Comparison of ENCODE assay signal across 25 cellular contexts in genomic region chr18:53115876-53116585, GRCh38.
DNase-seq lines count a peak whose midpoint lies in the region; ATAC-seq and TF ChIP-seq lines count a peak whose summit lies in the region.
"Had no signal": no experiment of that assay in that cellular context is flagged by ENCODE, and none has a peak within 500 bp of the region (broad histone marks: within the 10 kb centered on the region; RNA-seq: fewer than 3 reads in every experiment).

No MANE protein-coding gene starts in this region.

- H3K9me2 ChIP-seq in PC-3 (replicated peaks; ENCODE audit: low read length), result no peaks in the 10 kb centered on the region
- H3K9me2 ChIP-seq in hepatocyte (replicated peaks; ENCODE audit: insufficient read depth), result no peaks in the 10 kb centered on the region

- peak overlapping the region; percentile 62 for H3K4me3 Mint-ChIP-seq in MCF 10A (ENCODE audit: unreplicated experiment)
- H3K4me3 Mint-ChIP-seq: activated CD8-positive, alpha-beta T cell treated with anti-CD3 and anti-CD28 coated beads for 36 hours; activated naive CD8-positive, alpha-beta T cell treated with anti-CD3 and anti-CD28 coated beads, Interleukin-2, amount 50 U/mL, for 24 hours; B cell; neural progenitor cell had no signal

- H3K79me2 ChIP-seq in mammary epithelial cell (ENCODE audit: insufficient read depth, low read length) (no peaks in the 10 kb centered on the region), PC-3 (ENCODE audit: low read length) (no peaks in the 10 kb centered on the region), hepatocyte (no peaks in the 10 kb centered on the region)

- H3K36me3 ChIP-seq in mammary epithelial cell (ENCODE audit: insufficient read depth, low read length), result no peaks in the 10 kb centered on the region
- no peaks in the 10 kb centered on the region for H3K36me3 ChIP-seq in PC-3 (ENCODE audit: low read depth, low read length)
- H3K36me3 ChIP-seq in esophagus squamous epithelium, result no peaks in the 10 kb centered on the region
- H3K36me3 ChIP-seq in stomach, result no peaks in the 10 kb centered on the region
- no peaks in the 10 kb centered on the region for H3K36me3 ChIP-seq in hepatocyte (replicated peaks; ENCODE audit: insufficient read depth, low read depth)
- H3K36me3 ChIP-seq: neural progenitor cell had no signal

- H3K4me3 ChIP-seq in mammary epithelial cell (replicated peaks in 1 of 3; ENCODE audit: insufficient read depth in 1 of 3, low read depth in 2 of 3, low read length in 3 of 3) (no peak overlapping the region), PC-3 (ENCODE audit: low read length) (0 out of 2 replicates have a peak overlapping the region, but pooled peaks have one; percentile 40), esophagus squamous epithelium (peak overlapping the region in 3 of 4 donors; percentile 15 to 39 (median 23)), stomach (peak overlapping the region in 3 of 4 donors; percentile 4 to 35 (median 13)), hepatocyte (no peak overlapping the region)
- H3K4me3 ChIP-seq: mucosa of descending colon, neural progenitor cell had no signal

- no peak for TF ChIP-seq EP300 in stomach (IDR thresholded peaks at IDR 0.05)

- POLR2A ChIA-PET in MCF 10A (lab: Yijun Ruan, JAX), result no interaction called here
- POLR2A ChIA-PET in PC-3 (lab: Charles Lee; ENCODE audit: unreplicated experiment), result no interaction called here

- in situ Hi-C loops in mammary epithelial cell (cut with MboI; ENCODE audit: low sequenced_read_pairs in 2 of 2), result no loop called here

- no peaks in the 10 kb centered on the region for H3K4me1 ChIP-seq in mammary epithelial cell (ENCODE audit: insufficient read depth, low read length)
- H3K4me1 ChIP-seq in PC-3 (ENCODE audit: insufficient read depth, low read length), result no peaks in the 10 kb centered on the region
- no peaks in the 10 kb centered on the region for H3K4me1 ChIP-seq in esophagus squamous epithelium
- no peaks in the 10 kb centered on the region for H3K4me1 ChIP-seq in stomach
- no peaks in the 10 kb centered on the region for H3K4me1 ChIP-seq in hepatocyte (ENCODE audit: insufficient read depth)

- H3K27ac Mint-ChIP-seq in MCF 10A (ENCODE audit: low read depth, unreplicated experiment), result peak overlapping the region; percentile 19
- H3K27ac Mint-ChIP-seq: activated CD8-positive, alpha-beta T cell treated with anti-CD3 and anti-CD28 coated beads for 36 hours; activated naive CD8-positive, alpha-beta T cell treated with anti-CD3 and anti-CD28 coated beads, Interleukin-2, amount 50 U/mL, for 24 hours; B cell; neural progenitor cell; progenitor cell of endocrine pancreas had no signal

- H3K27me3 ChIP-seq in mammary epithelial cell (ENCODE audit: insufficient read depth, low read length) (no peaks in the 10 kb centered on the region), PC-3 (ENCODE audit: low read length) (no peaks in the 10 kb centered on the region), esophagus squamous epithelium (no peaks in the 10 kb centered on the region), stomach (no peaks in the 10 kb centered on the region), hepatocyte (no peaks in the 10 kb centered on the region)
- H3K27me3 ChIP-seq: neural progenitor cell had no signal

- peaks cover 3% of the 10 kb centered on the region for H3K9me3 ChIP-seq in mammary epithelial cell (replicated peaks; ENCODE audit: insufficient read depth, low read length)
- H3K9me3 ChIP-seq in PC-3 (ENCODE audit: low read length), result no peaks in the 10 kb centered on the region
- no peaks in the 10 kb centered on the region for H3K9me3 ChIP-seq in esophagus squamous epithelium
- H3K9me3 ChIP-seq in stomach, result no peaks in the 10 kb centered on the region
- no peaks in the 10 kb centered on the region for H3K9me3 ChIP-seq in hepatocyte (ENCODE audit: low read depth)
- H3K9me3 ChIP-seq: mucosa of descending colon had no signal

- dilution Hi-C loops in mammary epithelial cell (cut with HindIII; ENCODE audit: low sequenced_read_pairs), result no loop called here

- H3K9me3 Mint-ChIP-seq in MCF 10A (ENCODE audit: unreplicated experiment), result no peaks in the 10 kb centered on the region
- H3K9me3 Mint-ChIP-seq: activated CD8-positive, alpha-beta T cell treated with anti-CD3 and anti-CD28 coated beads for 36 hours had no signal

- H3K27ac ChIP-seq in mammary epithelial cell (ENCODE audit: insufficient read depth, low read depth, low read length) (no peak overlapping the region), PC-3 (ENCODE audit: low read length) (no peak overlapping the region), esophagus squamous epithelium (no peak overlapping the region), stomach (no peak overlapping the region), hepatocyte (no peak overlapping the region)
- H3K27ac ChIP-seq: neural progenitor cell had no signal

- H2AFZ ChIP-seq in mammary epithelial cell (ENCODE audit: low read depth, low read length) (no peak overlapping the region), PC-3 (ENCODE audit: low read length) (no peak overlapping the region), hepatocyte (no peak overlapping the region)
- H2AFZ ChIP-seq: neural progenitor cell had no signal

- ATAC-seq in PC-3 (no peak), GM19467 (IDR thresholded peaks at IDR 0.05; ENCODE audit: unreplicated experiment) (no peak)
- ATAC-seq: activated CD8-positive, alpha-beta T cell treated with anti-CD3 and anti-CD28 coated beads for 36 hours; activated naive CD8-positive, alpha-beta T cell treated with anti-CD3 and anti-CD28 coated beads, Interleukin-2, amount 50 U/mL, for 24 hours; mucosa of descending colon had no signal

- no peak overlapping the region for H3K9ac ChIP-seq in mammary epithelial cell (ENCODE audit: insufficient read depth, low read length)
- H3K9ac ChIP-seq in PC-3 (ENCODE audit: low read length), result no peak overlapping the region
- H3K9ac ChIP-seq: neural progenitor cell had no signal

- CTCF ChIA-PET in MCF 10A (lab: Yijun Ruan, JAX), result no interaction called here
- CTCF ChIA-PET in mammary epithelial cell (lab: Charles Lee; ENCODE audit: low non-redundant PET), result no interaction called here
- CTCF ChIA-PET in PC-3 (lab: Charles Lee), result no interaction called here

- DNase-seq in MCF 10A (ENCODE audit: unreplicated experiment) (peak; percentile 6), mammary epithelial cell (no peak), PC-3 (no peak), esophagus squamous epithelium (lab: John Stamatoyannopoulos, UW) (no peak), stomach (no peak), DMS79 (lab: John Stamatoyannopoulos, UW) (no peak), hepatocyte (ENCODE audit: low spot score) (no peak)
- DNase-seq: 8988T; activated CD4-positive, alpha-beta T cell treated with anti-CD3 and anti-CD28 coated beads for 1 hour; activated CD8-positive, alpha-beta T cell treated with anti-CD3 and anti-CD28 coated beads for 36 hours; activated effector memory CD4-positive, alpha-beta T cell treated with Interleukin-2 at 50 U/mL for 16 hours; activated naive CD8-positive, alpha-beta T cell treated with anti-CD3 and anti-CD28 coated beads, Interleukin-2, amount 50 U/mL, for 24 hours; effector memory CD4-positive, alpha-beta T cell; erythroblast; foreskin melanocyte; hypothalamus; mucosa of descending colon; NCI-H1105; NCI-H1930; NCI-H2227 treated with DMSO at 0.1 percent for 48 hours; NCI-H82 had no signal

- intact Hi-C loops in MCF 10A (cut with micrococcal nuclease) (no loop called here), mammary epithelial cell (cut with micrococcal nuclease) (no loop called here), PC-3 (cut with micrococcal nuclease) (no loop called here), esophagus squamous epithelium (cut with DNase I) (no loop called here), stomach (cut with DNase I; ENCODE audit: low total_unique reads) (no loop called here)

- H3K27me3 Mint-ChIP-seq in MCF 10A (ENCODE audit: insufficient read depth, unreplicated experiment), result no peaks in the 10 kb centered on the region
- H3K27me3 Mint-ChIP-seq: activated CD8-positive, alpha-beta T cell treated with anti-CD3 and anti-CD28 coated beads for 36 hours; activated naive CD8-positive, alpha-beta T cell treated with anti-CD3 and anti-CD28 coated beads, Interleukin-2, amount 50 U/mL, for 24 hours; B cell; progenitor cell of endocrine pancreas had no signal

- TF ChIP-seq POLR2A in esophagus squamous epithelium (IDR thresholded peaks at IDR 0.05) (no peak), stomach (IDR thresholded peaks at IDR 0.05) (no peak)

- H4K20me1 ChIP-seq in mammary epithelial cell (ENCODE audit: insufficient read depth, low read length) (no peaks in the 10 kb centered on the region), PC-3 (ENCODE audit: low read length) (no peaks in the 10 kb centered on the region), hepatocyte (ENCODE audit: insufficient read depth, poor library complexity, severe bottlenecking) (no peaks in the 10 kb centered on the region)

- H3F3A ChIP-seq in PC-3 (ENCODE audit: low read length, unreplicated experiment), result no peaks in the 10 kb centered on the region

- TF ChIP-seq CTCF in MCF 10A (IDR thresholded peaks at IDR 0.05; ENCODE audit: unreplicated experiment) (no peak), mammary epithelial cell (conservative IDR thresholded peaks at IDR 0.05 in 1 of 2, IDR thresholded peaks at IDR 0.05 in 1 of 2; ENCODE audit: extremely low read depth in 1 of 2, insufficient read depth in 1 of 2, low read depth in 1 of 2, low read length in 2 of 2) (no peak), PC-3 (conservative IDR thresholded peaks at IDR 0.05; ENCODE audit: low read depth, low read length) (no peak), esophagus squamous epithelium (IDR thresholded peaks at IDR 0.05) (no peak), stomach (IDR thresholded peaks at IDR 0.05) (no peak), hepatocyte (IDR thresholded peaks at IDR 0.05; ENCODE audit: poor library complexity) (no peak)

- no peaks in the 10 kb centered on the region for H3K36me3 Mint-ChIP-seq in MCF 10A (ENCODE audit: insufficient read depth, unreplicated experiment)
- H3K36me3 Mint-ChIP-seq: neural progenitor cell had no signal

- H3K4me2 ChIP-seq in mammary epithelial cell (ENCODE audit: insufficient read depth, low read depth, low read length) (no peak overlapping the region), PC-3 (ENCODE audit: low read length) (peak overlapping the region; percentile 15; the same call in 1 of the 2 replicates), hepatocyte (no peak overlapping the region)
- H3K4me2 ChIP-seq: neural progenitor cell had no signal

- BruUV-seq in MCF 10A (replicated peaks; lab: Mats Ljungman, UMichigan) (no TSS peak), mammary epithelial cell (replicated peaks; lab: Mats Ljungman, UMichigan) (no TSS peak), PC-3 (replicated peaks; lab: Mats Ljungman, UMichigan) (no TSS peak)

- WGBS in mammary epithelial cell (ENCODE audit: low coverage, missing lambda C conversion rate), result 66% methylated on average over 8 of the region's 10 CpGs
- 44 to 60% methylated on average over 10 of the region's 10 CpGs for WGBS in esophagus squamous epithelium, 2 donors
- WGBS in stomach, 5 donors, result 53 to 65% (median 59%) methylated on average over 10 of the region's 10 CpGs
- 84% methylated on average over 10 of the region's 10 CpGs for WGBS in hepatocyte (ENCODE audit: low lambda C conversion rate, missing lambda C conversion rate)

- H3K4me1 Mint-ChIP-seq in MCF 10A (ENCODE audit: insufficient read depth, unreplicated experiment), result no peaks in the 10 kb centered on the region
- H3K4me1 Mint-ChIP-seq: activated naive CD8-positive, alpha-beta T cell treated with anti-CD3 and anti-CD28 coated beads, Interleukin-2, amount 50 U/mL, for 24 hours; B cell had no signal

Comparison
In these comparisons a context has a peak if more than half of its experiments do, and no peak if none do; other contexts are left out.
1. H3K4me3 ChIP-seq: peak in PC-3 (single experiment), esophagus squamous epithelium (3 of 4) and stomach (3 of 4); none in mammary epithelial cell (0 of 3) and hepatocyte (single experiment).